ENCODE assay signal across 27 cellular contexts in genomic region chr20:17390655-17391054, GRCh38.
"Had no signal": no experiment of that assay in that cellular context is flagged by ENCODE, and none has a peak within 500 bp of the region (broad histone marks: within the 10 kb centered on the region; RNA-seq: fewer than 3 reads in every experiment).

No MANE protein-coding gene starts in this region.

- H3K27ac ChIP-seq: left lung, lower lobe of right lung, ovary, sigmoid colon, spleen, testis, thyroid gland, transverse colon, upper lobe of left lung, vagina had no signal

- DNase-seq: hypothalamus; immature natural killer cell; kidney; left colon; left lung; lower lobe of right lung; mammary epithelial cell; mesendoderm; naive B cell; natural killer cell; ovary; retina; right cardiac atrium; sigmoid colon; small intestine; spleen; stimulated activated CD4-positive, alpha-beta T cell treated with anti-CD3 and anti-CD28 coated beads, Interleukin-4, amount 100 ng/mL, for 24 hours; stimulated activated naive CD4-positive, alpha-beta T cell; testis; thyroid gland; transverse colon; upper lobe of left lung had no signal

- H3K4me3 ChIP-seq: left lung, lower lobe of right lung, ovary, sigmoid colon, spleen, testis, thyroid gland, transverse colon, upper lobe of left lung, vagina had no signal

- H3K4me1 Mint-ChIP-seq: immature natural killer cell; naive B cell; natural killer cell; stimulated activated effector memory CD8-positive, alpha-beta T cell treated with anti-CD3 and anti-CD28 coated beads, Interleukin-12 subunit alpha, Interleukin-12 subunit beta, amount 100 ng/mL, for 72 hours had no signal

- H3K27me3 ChIP-seq: left lung, ovary, sigmoid colon, spleen, testis, thyroid gland, upper lobe of left lung, vagina had no signal

- H3K4me3 Mint-ChIP-seq: immature natural killer cell; mesothelial cell of epicardium; naive B cell; natural killer cell; stimulated activated effector memory CD8-positive, alpha-beta T cell treated with anti-CD3 and anti-CD28 coated beads, Interleukin-12 subunit alpha, Interleukin-12 subunit beta, amount 100 ng/mL, for 72 hours; stimulated activated naive CD8-positive, alpha-beta T cell treated with anti-CD3 and anti-CD28 coated beads, Interleukin-15, Interleukin-2, amounts not matched to agents 100 ng/mL and 50 ng/mL, for 24 hours had no signal

- H3K9me3 ChIP-seq: left lung, lower lobe of right lung, ovary, sigmoid colon, spleen, testis, thyroid gland, transverse colon, upper lobe of left lung, vagina had no signal

- H3K4me1 ChIP-seq: left lung, lower lobe of right lung, sigmoid colon, spleen, testis, thyroid gland, transverse colon, upper lobe of left lung, vagina had no signal

- H3K36me3 ChIP-seq: left lung, lower lobe of right lung, ovary, sigmoid colon, spleen, thyroid gland, transverse colon, upper lobe of left lung, vagina had no signal

- H3K36me3 Mint-ChIP-seq: immature natural killer cell; mesothelial cell of epicardium; naive B cell; natural killer cell; stimulated activated effector memory CD8-positive, alpha-beta T cell treated with anti-CD3 and anti-CD28 coated beads, Interleukin-12 subunit alpha, Interleukin-12 subunit beta, amount 100 ng/mL, for 72 hours had no signal

- H3K27ac Mint-ChIP-seq: immature natural killer cell; mesothelial cell of epicardium; naive B cell; natural killer cell; progenitor cell of endocrine pancreas; stimulated activated effector memory CD8-positive, alpha-beta T cell treated with anti-CD3 and anti-CD28 coated beads, Interleukin-12 subunit alpha, Interleukin-12 subunit beta, amount 100 ng/mL, for 72 hours; stimulated activated naive CD8-positive, alpha-beta T cell treated with anti-CD3 and anti-CD28 coated beads, Interleukin-15, Interleukin-2, amounts not matched to agents 100 ng/mL and 50 ng/mL, for 24 hours had no signal

- H3K9me3 Mint-ChIP-seq: immature natural killer cell; mesothelial cell of epicardium; natural killer cell; stimulated activated effector memory CD8-positive, alpha-beta T cell treated with anti-CD3 and anti-CD28 coated beads, Interleukin-12 subunit alpha, Interleukin-12 subunit beta, amount 100 ng/mL, for 72 hours; stimulated activated naive CD8-positive, alpha-beta T cell treated with anti-CD3 and anti-CD28 coated beads, Interleukin-15, Interleukin-2, amounts not matched to agents 100 ng/mL and 50 ng/mL, for 24 hours had no signal

- ATAC-seq: left colon; left lung; lower lobe of right lung; natural killer cell; right cardiac atrium; stimulated activated effector memory CD8-positive, alpha-beta T cell treated with anti-CD3 and anti-CD28 coated beads, Interleukin-12 subunit alpha, Interleukin-12 subunit beta, amount 100 ng/mL, for 72 hours had no signal
